Comparison of ENCODE assay signal across 20 cellular contexts in genomic region chr6:8825726-8826125, GRCh38.
"Had no signal": no experiment of that assay in that cellular context is flagged by ENCODE, and none has a peak within 500 bp of the region (broad histone marks: within the 10 kb centered on the region; RNA-seq: fewer than 3 reads in every experiment).

No MANE protein-coding gene starts in this region.

- FAIRE-seq: kidney had no signal

- DNase-seq: dorsolateral prefrontal cortex; effector CD4-positive, alpha-beta T cell; heart left ventricle; kidney; left lung; mesendoderm; midbrain; naive thymus-derived CD4-positive, alpha-beta T cell; stimulated activated CD4-positive, alpha-beta T cell treated with anti-CD3 and anti-CD28 coated beads, Interleukin-2, amount 100 ng/mL, for 24 hours; stimulated activated CD4-positive, alpha-beta T cell treated with anti-CD3 and anti-CD28 coated beads, Interleukin-4, amount 100 ng/mL, for 24 hours; stimulated activated naive CD4-positive, alpha-beta T cell treated with Interleukin-2 at 50 U/mL for 16 hours; stomach; thyroid gland; trophoblast cell had no signal

- H2AFZ ChIP-seq: hepatocyte, neural progenitor cell had no signal

- H3K27me3 ChIP-seq: dorsolateral prefrontal cortex, gastroesophageal sphincter, heart left ventricle, hepatocyte, left lung, neural progenitor cell, right atrium auricular region, stomach, thyroid gland, vagina had no signal

- H3K4me2 ChIP-seq: hepatocyte, neural progenitor cell had no signal

- H3K27ac ChIP-seq: dorsolateral prefrontal cortex, gastroesophageal sphincter, heart left ventricle, hepatocyte, left lung, neural progenitor cell, prostate gland, right atrium auricular region, stomach, thyroid gland, vagina had no signal

- H3K36me3 ChIP-seq: gastroesophageal sphincter, heart left ventricle, left lung, neural progenitor cell, prostate gland, right atrium auricular region, stomach, thyroid gland, vagina had no signal

- H3K4me3 ChIP-seq: dorsolateral prefrontal cortex, gastroesophageal sphincter, heart left ventricle, hepatocyte, left lung, neural progenitor cell, prostate gland, right atrium auricular region, stomach, thyroid gland, vagina had no signal

- H3K4me1 ChIP-seq: gastroesophageal sphincter, heart left ventricle, left lung, prostate gland, right atrium auricular region, thyroid gland, vagina had no signal

- H3K9me3 ChIP-seq: left lung, prostate gland, stomach, thyroid gland, vagina had no signal

- H3K79me2 ChIP-seq: hepatocyte had no signal

- H3K9ac ChIP-seq: neural progenitor cell had no signal
